In the genomic region with DNA sequence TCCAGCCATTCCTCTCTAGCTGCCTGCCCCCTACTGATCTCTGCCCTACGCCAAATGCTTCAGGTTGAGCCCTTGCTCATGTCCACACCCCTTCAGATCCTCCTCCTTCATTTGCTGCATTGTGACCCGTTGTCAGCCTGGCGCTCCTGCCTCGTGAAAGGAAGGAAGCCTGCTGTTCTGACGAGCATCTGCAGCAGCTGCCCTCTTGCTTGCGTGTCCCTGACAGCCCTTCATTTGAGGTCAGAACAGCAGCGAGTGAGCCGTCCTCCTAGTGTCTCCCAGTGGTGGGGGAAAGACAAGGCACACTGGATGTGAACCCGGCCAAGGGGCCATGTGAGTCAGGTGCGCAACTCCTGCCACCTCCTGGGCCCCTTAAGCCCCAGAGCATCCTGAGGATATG, we compare ENCODE assay signal across 12 cellular contexts. TPM values are rescaled to one million over a fixed set of nuclear protein-coding genes. Genes with fewer than 3 reads are reported as not detected.
DNase-seq lines count a peak whose midpoint lies in the region; ATAC-seq, FAIRE-seq and TF ChIP-seq lines count a peak whose summit lies in the region.
"Had no signal": no experiment of that assay in that cellular context is flagged by ENCODE, and none has a peak within 500 bp of the region (broad histone marks: within the 10 kb centered on the region; RNA-seq: fewer than 3 reads in every experiment).

No MANE protein-coding gene starts in this region.

- H3K36me3 Mint-ChIP-seq in activated T-helper 17 cell treated with anti-CD3 and anti-CD28 coated beads, Interleukin-2, amount 50 U/mL, for 72 hours (ENCODE audit: low read depth): peaks cover 11% of the 10 kb centered on the region
- no peaks in the 10 kb centered on the region for H3K36me3 Mint-ChIP-seq in CD4-positive, alpha-beta T cell (ENCODE audit: low read depth)
- H3K36me3 Mint-ChIP-seq in immature natural killer cell: peaks cover 0 to 4% (median 0%) of the 10 kb centered on the region in 3 donors

- H3K9me3 ChIP-seq in CD4-positive, alpha-beta T cell (ENCODE audit: control insufficient read depth, low read length): no peaks in the 10 kb centered on the region

- peaks cover 30% of the 10 kb centered on the region for H3K27me3 Mint-ChIP-seq in activated T-helper 17 cell treated with anti-CD3 and anti-CD28 coated beads, Interleukin-2, amount 50 U/mL, for 72 hours
- peaks cover 59% of the 10 kb centered on the region for H3K27me3 Mint-ChIP-seq in CD4-positive, alpha-beta T cell
- H3K27me3 Mint-ChIP-seq in immature natural killer cell (ENCODE audit: low read depth in 3 of 3): peaks cover 20 to 31% (median 28%) of the 10 kb centered on the region in 3 donors

- no peak overlapping the region for H3K27ac ChIP-seq in CD4-positive, alpha-beta T cell (ENCODE audit: low read depth, low read length)

- no peak for ATAC-seq in activated T-helper 17 cell treated with anti-CD3 and anti-CD28 coated beads, Interleukin-2, amount 50 U/mL, for 72 hours (replicated peaks)
- no peak for ATAC-seq in CD4-positive, alpha-beta T cell (ENCODE audit: poor library complexity)

- H3K4me1 Mint-ChIP-seq in activated T-helper 17 cell treated with anti-CD3 and anti-CD28 coated beads, Interleukin-2, amount 50 U/mL, for 72 hours: peaks cover 20% of the 10 kb centered on the region
- peaks cover 26% of the 10 kb centered on the region for H3K4me1 Mint-ChIP-seq in CD4-positive, alpha-beta T cell (ENCODE audit: low read depth)
- H3K4me1 Mint-ChIP-seq in immature natural killer cell: peaks cover 9 to 14% of the 10 kb centered on the region in 2 donors

- intact Hi-C loops in CD4-positive, alpha-beta T cell (cut with DNase I, micrococcal nuclease): no loop called here

- peaks cover 42% of the 10 kb centered on the region for H3K27me3 ChIP-seq in CD4-positive, alpha-beta T cell (ENCODE audit: control insufficient read depth, insufficient read depth, low read length)

- TF ChIP-seq POLR2A in H54 (IDR thresholded peaks at IDR 0.05; ENCODE audit: low read depth, low read length): no peak

- TF ChIP-seq CTCF in CD4-positive, alpha-beta T cell (IDR thresholded peaks at IDR 0.05): no peak

- peak overlapping the region; percentile 80 for H3K27ac Mint-ChIP-seq in activated T-helper 17 cell treated with anti-CD3 and anti-CD28 coated beads, Interleukin-2, amount 50 U/mL, for 72 hours
- H3K27ac Mint-ChIP-seq in CD4-positive, alpha-beta T cell: no peak overlapping the region
- no peak overlapping the region for H3K27ac Mint-ChIP-seq in immature natural killer cell

- H3K4me3 Mint-ChIP-seq in activated T-helper 17 cell treated with anti-CD3 and anti-CD28 coated beads, Interleukin-2, amount 50 U/mL, for 72 hours: no peak overlapping the region
- H3K4me3 Mint-ChIP-seq in CD4-positive, alpha-beta T cell: no peak overlapping the region
- peak overlapping the region in 1 of 5 donors; percentile 22 for H3K4me3 Mint-ChIP-seq in immature natural killer cell

- FAIRE-seq in H54 (lab: Jason Lieb, UNC): no peak

- peak; percentile 63 for DNase-seq in NCI-H82 (lab: John Stamatoyannopoulos, UW)
- no peak for DNase-seq in NCI-H82 treated with DMSO at 0.1 percent for 48 hours (lab: John Stamatoyannopoulos, UW; ENCODE audit: unreplicated experiment)
- peak; percentile 25 for DNase-seq in M059J (ENCODE audit: low read depth)
- peak; percentile 28 for DNase-seq in retina
- DNase-seq in CD4-positive, alpha-beta T cell: no peak
- no peak for DNase-seq in immature natural killer cell
- DNase-seq in H54 (ENCODE audit: insufficient read length, low spot score): no peak
- DNase-seq: activated effector memory CD4-positive, alpha-beta T cell treated with anti-CD3 and anti-CD28 coated beads, Interleukin-2, amount 50 U/mL, for 16 hours; head of caudate nucleus; midbrain had no signal

- POLR2A ChIA-PET in CD4-positive, alpha-beta T cell (lab: Charles Lee): no interaction called here

- CTCF ChIA-PET in CD4-positive, alpha-beta T cell (lab: Charles Lee): no interaction called here

- no peaks in the 10 kb centered on the region for H3K9me3 Mint-ChIP-seq in activated T-helper 17 cell treated with anti-CD3 and anti-CD28 coated beads, Interleukin-2, amount 50 U/mL, for 72 hours
- H3K9me3 Mint-ChIP-seq in CD4-positive, alpha-beta T cell: no peaks in the 10 kb centered on the region
- no peaks in the 10 kb centered on the region for H3K9me3 Mint-ChIP-seq in immature natural killer cell

RNA-seq across cellular contexts. Expression of gene PIANP, which starts 3.0 kb away (rescaled TPM):
- total RNA-seq in M059J (2014; rRNA removed; shearing (Covaris generic)): 0.12 TPM in 1 of 2 replicates, not detected in the other
- 1 to 10 TPM in 1 of 2 donors, under 1 TPM in 1; 0.41 to 1.4 TPM for total RNA-seq in activated T-helper 17 cell treated with anti-CD3 and anti-CD28 coated beads, Interleukin-2, amount 50 U/mL, for 72 hours
- total RNA-seq in CD4-positive, alpha-beta T cell: under 1 TPM; 0.87 to 0.99 TPM
- not detected for polyA plus RNA-seq in immature natural killer cell
- total RNA-seq: dermis microvascular lymphatic vessel endothelial cell had no signal

RNA-seq across cellular contexts. Expression of gene ZNF384, which starts 14.5 kb away (rescaled TPM):
- total RNA-seq in M059J (2014; rRNA removed; shearing (Covaris generic)): 18.1 and 25.0 TPM in 2 replicates
- total RNA-seq in activated T-helper 17 cell treated with anti-CD3 and anti-CD28 coated beads, Interleukin-2, amount 50 U/mL, for 72 hours: 10 to 100 TPM; 80.6 to 88.7 TPM
- total RNA-seq in CD4-positive, alpha-beta T cell: 10 to 100 TPM; 67.6 TPM
- 10 to 100 TPM; 14.6 to 41.5 (median 31.6) TPM for polyA plus RNA-seq in immature natural killer cell

RNA-seq across cellular contexts. Expression of gene COPS7A, which starts 20.2 kb away (rescaled TPM):
- total RNA-seq in M059J (2014; rRNA removed; shearing (Covaris generic)): 60.2 and 66.0 TPM in 2 replicates
- 10 to 100 TPM; 36.5 to 38.7 TPM for total RNA-seq in activated T-helper 17 cell treated with anti-CD3 and anti-CD28 coated beads, Interleukin-2, amount 50 U/mL, for 72 hours
- total RNA-seq in CD4-positive, alpha-beta T cell: 1 to 10 TPM; 9.4 to 9.6 TPM
- polyA plus RNA-seq in immature natural killer cell: 10 to 100 TPM; 34.1 to 62.1 (median 45.6) TPM

RNA-seq across cellular contexts. Expression of gene ING4, which starts 40.7 kb away (rescaled TPM):
- 19.3 and 37.8 TPM in 2 replicates for total RNA-seq in M059J (2014; rRNA removed; shearing (Covaris generic))
- total RNA-seq in activated T-helper 17 cell treated with anti-CD3 and anti-CD28 coated beads, Interleukin-2, amount 50 U/mL, for 72 hours: 10 to 100 TPM; 13.4 to 25.6 TPM
- 10 to 100 TPM; 13.8 to 17.4 TPM for total RNA-seq in CD4-positive, alpha-beta T cell
- polyA plus RNA-seq in immature natural killer cell: 100 to 1,000 TPM in 1 of 3 donors, 10 to 100 TPM in 2; 60.7 to 156 (median 93.9) TPM

RNA-seq across cellular contexts. Expression of gene MLF2, which starts 49.3 kb away (rescaled TPM):
- total RNA-seq in M059J (2014; rRNA removed; shearing (Covaris generic)): 274 and 278 TPM in 2 replicates
- 100 to 1,000 TPM; 132 to 279 TPM for total RNA-seq in activated T-helper 17 cell treated with anti-CD3 and anti-CD28 coated beads, Interleukin-2, amount 50 U/mL, for 72 hours
- total RNA-seq in CD4-positive, alpha-beta T cell: 100 to 1,000 TPM; 114 to 121 TPM
- polyA plus RNA-seq in immature natural killer cell: 100 to 1,000 TPM; 102 to 165 (median 155) TPM

Comparison
In these comparisons a context has a peak if more than half of its experiments do, and no peak if none do; other contexts are left out.
1. DNase-seq: peak in NCI-H82 (single experiment), M059J (single experiment) and retina (single experiment); none in NCI-H82 treated with DMSO at 0.1 percent for 48 hours (single experiment), CD4-positive, alpha-beta T cell (0 of 10), immature natural killer cell (0 of 3) and H54 (single experiment).